Comparison of ENCODE assay signal across 8 cellular contexts in the genomic region with DNA sequence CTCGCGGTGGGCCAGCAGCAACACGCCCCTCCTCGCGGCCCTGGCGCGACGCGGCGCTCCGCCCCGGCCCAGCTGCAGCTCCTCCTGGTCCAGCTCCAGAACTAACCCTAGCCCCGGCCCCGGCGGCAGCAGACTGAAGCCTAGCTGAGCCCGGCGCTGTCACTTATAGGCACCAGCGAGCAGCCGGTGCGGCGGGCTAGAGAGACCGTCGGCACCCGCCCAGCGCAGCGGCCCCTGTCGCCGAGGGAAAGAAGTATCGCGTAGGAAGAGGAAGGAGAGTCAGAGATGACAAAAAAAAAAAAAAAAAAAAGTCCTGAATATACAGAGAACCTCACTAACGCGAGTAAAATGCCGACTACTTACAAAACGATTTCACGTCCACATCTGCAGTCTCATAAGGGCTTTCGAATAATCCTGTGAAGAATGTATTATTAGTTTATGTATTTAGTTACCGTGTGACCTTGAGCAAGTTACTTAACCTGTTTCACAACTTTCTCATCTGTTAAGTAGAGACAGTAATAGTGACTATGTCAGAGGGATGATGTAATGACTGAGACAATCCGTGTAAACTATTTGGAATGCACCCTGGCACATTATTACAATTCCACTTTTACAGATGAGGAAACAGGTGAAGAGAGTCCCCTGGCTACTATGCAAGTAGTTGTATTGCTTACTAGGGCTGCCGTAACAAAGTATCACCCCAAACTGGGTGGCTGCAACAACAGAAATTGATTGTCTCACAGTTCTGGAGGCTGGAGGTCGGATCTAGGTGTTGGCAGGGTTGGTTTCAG. TPM values are rescaled to one million over a fixed set of nuclear protein-coding genes. Genes with fewer than 3 reads are reported as not detected.
A peak's percentile ranks its signal among the peaks of the same experiment; 100 is the strongest.
DNase-seq lines count a peak whose midpoint lies in the region; ATAC-seq and TF ChIP-seq lines count a peak whose summit lies in the region.

A gene (minus strand): TSS at position 135 of the 791 bp plus-strand sequence. CDS start 791 bp downstream, outside the sequence.

- peaks cover 0 to 6% (median 0%) of the 10 kb centered on the region in 4 donors for H3K36me3 ChIP-seq in stomach

- TF ChIP-seq POLR2A in Raji (IDR thresholded peaks at IDR 0.05; ENCODE audit: insufficient read depth, low read depth, low read length) (peak; percentile 100), stomach (IDR thresholded peaks at IDR 0.05) (peak in 2 of 4 donors; percentile 55 to 87)

- intact Hi-C loops in stomach (cut with DNase I; ENCODE audit: low total_unique reads), result no loop called here

- peak within 1 kb of the TSS; percentile 93 for H3K4me3 Mint-ChIP-seq in nephron progenitor cell

- WGBS in stomach, 5 donors, result 2 to 3% (median 3%) methylated on average over 30 to 40 of the region's 40 CpGs

- peak within 1 kb of the TSS; percentile 81 for H3K4me3 ChIP-seq in fibroblast of the aortic adventitia (ENCODE audit: low read depth, low read length)
- peak within 1 kb of the TSS; percentile 66 to 88 (median 74) for H3K4me3 ChIP-seq in stomach

- TF ChIP-seq EP300 in stomach (IDR thresholded peaks at IDR 0.05), result no peak

- ATAC-seq in GM21825 (IDR thresholded peaks at IDR 0.05; ENCODE audit: unreplicated experiment), result peak; percentile 87

- TF ChIP-seq CTCF in fibroblast of the aortic adventitia (IDR thresholded peaks at IDR 0.05; ENCODE audit: insufficient read depth, low read length) (peak; percentile 69), nephron progenitor cell (IDR thresholded peaks at IDR 0.05) (peak; percentile 80), stomach (IDR thresholded peaks at IDR 0.05) (peak in 5 of 7 experiments; percentile 61 to 77 (median 71))

- H3K4me1 ChIP-seq in stomach, result peaks cover 43 to 53% (median 52%) of the 10 kb centered on the region in 4 donors

- peaks cover 48% of the 10 kb centered on the region for H3K4me1 Mint-ChIP-seq in nephron progenitor cell

- peak; percentile 90 for DNase-seq in EH (ENCODE audit: low read depth)
- DNase-seq in Kasumi-1 (lab: John Stamatoyannopoulos, UW), result peak; percentile 90 to 93
- peak; percentile 88 for DNase-seq in activated effector memory CD4-positive, alpha-beta T cell treated with Interleukin-2 at 50 U/mL for 16 hours
- DNase-seq in fibroblast of the aortic adventitia (ENCODE audit: low read depth), result peak; percentile 92
- peak; percentile 97 for DNase-seq in nephron progenitor cell
- DNase-seq in stomach, result peak; percentile 97

- H3K27ac Mint-ChIP-seq in nephron progenitor cell, result peak within 1 kb of the TSS; percentile 46

- H3K27me3 ChIP-seq in stomach, result no peaks in the 10 kb centered on the region

- no peaks in the 10 kb centered on the region for H3K27me3 Mint-ChIP-seq in nephron progenitor cell (ENCODE audit: low read depth, poor library complexity)

- H3K36me3 Mint-ChIP-seq in nephron progenitor cell (ENCODE audit: low read depth), result no peaks in the 10 kb centered on the region

- no peaks in the 10 kb centered on the region for H3K9me3 ChIP-seq in stomach

- peak within 1 kb of the TSS; percentile 93 to 95 (median 93) for H3K27ac ChIP-seq in stomach

- H3K9me3 Mint-ChIP-seq in nephron progenitor cell, result peaks cover 5% of the 10 kb centered on the region

RNA-seq across cellular contexts. Expression of the gene that starts here (rescaled TPM):
- total RNA-seq in fibroblast of the aortic adventitia (ENCODE audit: low replicate concordance) (1.3 and 7.4 TPM in 2 replicates), stomach (100 to 1,000 TPM in 1 of 5 donors, 10 to 100 TPM in 4; 25.7 to 132 (median 42.0) TPM)
- 10 to 100 TPM; 16.3 to 27.6 (median 19.2) TPM for polyA plus RNA-seq in stomach

Comparison
In these comparisons a context has a peak if more than half of its experiments do, and no peak if none do; other contexts are left out.
1. Peak in every context shown above with its lines: DNase-seq, ATAC-seq, H3K4me3 ChIP-seq and H3K27ac ChIP-seq.